ENCODE assay signal across 1 cellular context in the genomic region with DNA sequence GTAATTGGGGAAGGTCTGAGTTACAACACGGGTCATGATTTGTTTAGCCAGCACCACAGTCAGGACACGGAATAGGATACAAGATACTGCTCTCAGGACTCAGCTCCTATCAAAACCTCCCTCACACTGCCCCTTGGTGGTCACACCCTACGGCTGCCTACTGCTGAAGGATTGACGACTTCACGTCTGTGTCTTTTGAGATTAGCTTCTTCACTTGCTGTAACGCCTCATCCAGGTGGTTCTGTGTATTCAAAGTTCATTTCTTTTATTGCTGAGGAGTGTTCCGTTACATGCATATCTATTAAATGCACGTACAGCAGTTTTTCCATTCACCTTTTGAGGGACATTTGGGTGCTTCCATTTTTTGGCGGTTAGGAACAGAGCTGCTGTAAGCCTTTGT.
TF ChIP-seq lines count a peak whose summit lies in the region.

No MANE protein-coding gene starts in this region.

TF ChIP-seq in K562, 482 proteins besides CTCF, POLR2A, EP300 and RAD21 (continued from another document and continues in another):
- no peak for TF ChIP-seq ZNF408 (CRISPR knock-in tag; IDR thresholded peaks at IDR 0.05; ENCODE audit: low read depth)
- TF ChIP-seq TCF3 (CRISPR knock-in tag; IDR thresholded peaks at IDR 0.05) = peak; percentile 92
- TF ChIP-seq CEBPB (tag; IDR thresholded peaks at IDR 0.05) = no peak
- no peak for TF ChIP-seq SMARCC2 (IDR thresholded peaks at IDR 0.05; ENCODE audit: low read depth)
- peak; percentile 29; the same call in 1 of the 2 replicates for TF ChIP-seq JUND (IDR thresholded peaks at IDR 0.05; ENCODE audit: borderline replicate concordance, low read depth, low read length)
- TF ChIP-seq JUND (tag; IDR thresholded peaks at IDR 0.05; ENCODE audit: borderline replicate concordance, low read depth, low read length) = no peak; the same call in 2 of the 3 replicates
- TF ChIP-seq, protein P1, sequence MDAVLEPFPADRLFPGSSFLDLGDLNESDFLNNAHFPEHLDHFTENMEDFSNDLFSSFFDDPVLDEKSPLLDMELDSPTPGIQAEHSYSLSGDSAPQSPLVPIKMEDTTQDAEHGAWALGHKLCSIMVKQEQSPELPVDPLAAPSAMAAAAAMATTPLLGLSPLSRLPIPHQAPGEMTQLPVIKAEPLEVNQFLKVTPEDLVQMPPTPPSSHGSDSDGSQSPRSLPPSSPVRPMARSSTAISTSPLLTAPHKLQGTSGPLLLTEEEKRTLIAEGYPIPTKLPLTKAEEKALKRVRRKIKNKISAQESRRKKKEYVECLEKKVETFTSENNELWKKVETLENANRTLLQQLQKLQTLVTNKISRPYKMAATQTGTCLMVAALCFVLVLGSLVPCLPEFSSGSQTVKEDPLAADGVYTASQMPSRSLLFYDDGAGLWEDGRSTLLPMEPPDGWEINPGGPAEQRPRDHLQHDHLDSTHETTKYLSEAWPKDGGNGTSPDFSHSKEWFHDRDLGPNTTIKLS (IDR thresholded peaks at IDR 0.05; ENCODE audit: borderline replicate concordance, low read depth) = no peak
- TF ChIP-seq, protein P2, sequence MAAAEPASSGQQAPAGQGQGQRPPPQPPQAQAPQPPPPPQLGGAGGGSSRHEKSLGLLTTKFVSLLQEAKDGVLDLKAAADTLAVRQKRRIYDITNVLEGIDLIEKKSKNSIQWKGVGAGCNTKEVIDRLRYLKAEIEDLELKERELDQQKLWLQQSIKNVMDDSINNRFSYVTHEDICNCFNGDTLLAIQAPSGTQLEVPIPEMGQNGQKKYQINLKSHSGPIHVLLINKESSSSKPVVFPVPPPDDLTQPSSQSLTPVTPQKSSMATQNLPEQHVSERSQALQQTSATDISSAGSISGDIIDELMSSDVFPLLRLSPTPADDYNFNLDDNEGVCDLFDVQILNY (CRISPR knock-in tag; IDR thresholded peaks at IDR 0.05) = no peak
- no peak for TF ChIP-seq ZNF134 (CRISPR knock-in tag; conservative IDR thresholded peaks at IDR 0.05)
- no peak for TF ChIP-seq ZNF224 (CRISPR knock-in tag; IDR thresholded peaks at IDR 0.05)
- no peak for TF ChIP-seq ZNF57 (CRISPR knock-in tag; IDR thresholded peaks at IDR 0.05)
- no peak for TF ChIP-seq MGA (IDR thresholded peaks at IDR 0.05)
- no peak for TF ChIP-seq BMI1 (IDR thresholded peaks at IDR 0.05; ENCODE audit: low read length)
- TF ChIP-seq, protein P3, sequence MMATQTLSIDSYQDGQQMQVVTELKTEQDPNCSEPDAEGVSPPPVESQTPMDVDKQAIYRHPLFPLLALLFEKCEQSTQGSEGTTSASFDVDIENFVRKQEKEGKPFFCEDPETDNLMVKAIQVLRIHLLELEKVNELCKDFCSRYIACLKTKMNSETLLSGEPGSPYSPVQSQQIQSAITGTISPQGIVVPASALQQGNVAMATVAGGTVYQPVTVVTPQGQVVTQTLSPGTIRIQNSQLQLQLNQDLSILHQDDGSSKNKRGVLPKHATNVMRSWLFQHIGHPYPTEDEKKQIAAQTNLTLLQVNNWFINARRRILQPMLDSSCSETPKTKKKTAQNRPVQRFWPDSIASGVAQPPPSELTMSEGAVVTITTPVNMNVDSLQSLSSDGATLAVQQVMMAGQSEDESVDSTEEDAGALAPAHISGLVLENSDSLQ (IDR thresholded peaks at IDR 0.05) = peak; percentile 65; the same call in 1 of the 2 replicates
- TF ChIP-seq, protein P4, sequence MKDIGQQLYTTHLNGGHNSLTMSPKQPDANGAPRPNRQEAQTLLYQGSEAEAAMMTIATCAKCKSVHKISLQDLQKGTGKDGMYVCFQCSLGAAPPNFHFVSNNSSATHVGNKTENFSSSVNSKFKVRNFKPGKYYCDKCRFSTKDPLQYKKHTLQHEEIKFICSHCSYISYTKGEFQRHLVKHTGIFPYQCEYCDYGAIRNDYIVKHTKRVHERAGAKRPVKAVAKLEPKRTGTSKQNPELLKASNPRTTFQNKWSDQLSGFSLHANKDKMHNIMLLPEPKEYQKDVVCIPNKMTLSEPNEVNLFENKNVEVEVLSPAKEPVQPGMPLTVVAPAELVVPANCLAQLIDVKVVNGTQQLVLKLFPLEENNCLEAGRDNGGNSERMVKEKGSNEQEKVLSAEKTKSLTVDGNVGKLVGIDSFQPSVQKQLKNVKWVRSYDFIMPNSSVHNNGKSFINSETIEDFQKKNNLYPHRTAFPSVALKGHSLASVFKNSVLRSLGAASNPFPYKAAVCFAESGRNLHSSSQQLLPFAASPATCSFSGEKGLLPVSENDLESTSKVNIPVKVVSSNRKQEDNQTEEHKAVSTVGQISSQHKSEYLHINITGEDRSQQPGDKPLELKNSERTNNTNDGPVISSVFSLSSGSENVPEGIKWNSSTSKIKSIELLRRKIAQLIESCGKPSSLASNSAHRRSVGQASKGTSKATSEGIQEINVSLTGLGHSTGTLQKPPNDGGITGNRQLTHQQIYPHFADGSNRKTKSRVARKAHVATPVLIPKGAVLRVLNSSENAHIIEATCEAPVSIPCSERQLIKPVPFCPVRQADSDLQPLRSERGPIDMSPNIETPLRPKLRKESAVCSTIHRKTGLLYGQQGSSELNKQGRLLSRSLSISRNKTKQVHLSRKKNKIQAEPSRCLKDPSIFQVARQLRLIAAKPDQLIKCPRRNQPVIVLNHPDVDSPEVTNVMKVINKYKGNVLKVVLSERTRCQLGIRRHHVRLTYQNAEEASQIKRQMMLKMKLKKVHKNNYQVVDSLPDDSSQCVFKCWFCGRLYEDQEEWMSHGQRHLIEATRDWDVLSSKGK (CRISPR knock-in tag; IDR thresholded peaks at IDR 0.05) = no peak
- TF ChIP-seq, protein P5, sequence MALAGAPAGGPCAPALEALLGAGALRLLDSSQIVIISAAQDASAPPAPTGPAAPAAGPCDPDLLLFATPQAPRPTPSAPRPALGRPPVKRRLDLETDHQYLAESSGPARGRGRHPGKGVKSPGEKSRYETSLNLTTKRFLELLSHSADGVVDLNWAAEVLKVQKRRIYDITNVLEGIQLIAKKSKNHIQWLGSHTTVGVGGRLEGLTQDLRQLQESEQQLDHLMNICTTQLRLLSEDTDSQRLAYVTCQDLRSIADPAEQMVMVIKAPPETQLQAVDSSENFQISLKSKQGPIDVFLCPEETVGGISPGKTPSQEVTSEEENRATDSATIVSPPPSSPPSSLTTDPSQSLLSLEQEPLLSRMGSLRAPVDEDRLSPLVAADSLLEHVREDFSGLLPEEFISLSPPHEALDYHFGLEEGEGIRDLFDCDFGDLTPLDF (CRISPR knock-in tag; IDR thresholded peaks at IDR 0.05) = no peak
- TF ChIP-seq HEY1 (CRISPR knock-in tag; IDR thresholded peaks at IDR 0.05; ENCODE audit: borderline replicate concordance) = no peak
- TF ChIP-seq, protein P6, sequence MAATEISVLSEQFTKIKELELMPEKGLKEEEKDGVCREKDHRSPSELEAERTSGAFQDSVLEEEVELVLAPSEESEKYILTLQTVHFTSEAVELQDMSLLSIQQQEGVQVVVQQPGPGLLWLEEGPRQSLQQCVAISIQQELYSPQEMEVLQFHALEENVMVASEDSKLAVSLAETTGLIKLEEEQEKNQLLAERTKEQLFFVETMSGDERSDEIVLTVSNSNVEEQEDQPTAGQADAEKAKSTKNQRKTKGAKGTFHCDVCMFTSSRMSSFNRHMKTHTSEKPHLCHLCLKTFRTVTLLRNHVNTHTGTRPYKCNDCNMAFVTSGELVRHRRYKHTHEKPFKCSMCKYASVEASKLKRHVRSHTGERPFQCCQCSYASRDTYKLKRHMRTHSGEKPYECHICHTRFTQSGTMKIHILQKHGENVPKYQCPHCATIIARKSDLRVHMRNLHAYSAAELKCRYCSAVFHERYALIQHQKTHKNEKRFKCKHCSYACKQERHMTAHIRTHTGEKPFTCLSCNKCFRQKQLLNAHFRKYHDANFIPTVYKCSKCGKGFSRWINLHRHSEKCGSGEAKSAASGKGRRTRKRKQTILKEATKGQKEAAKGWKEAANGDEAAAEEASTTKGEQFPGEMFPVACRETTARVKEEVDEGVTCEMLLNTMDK (IDR thresholded peaks at IDR 0.05; ENCODE audit: borderline replicate concordance, insufficient read depth, low read depth, low read length, poor library complexity, severe bottlenecking) = peak; percentile 46
- no peak for TF ChIP-seq BCL6 (CRISPR knock-in tag; IDR thresholded peaks at IDR 0.05)
- no peak for TF ChIP-seq ZBTB8A (IDR thresholded peaks at IDR 0.05; ENCODE audit: partially characterized antibody)
- no peak for TF ChIP-seq CCAR2 (IDR thresholded peaks at IDR 0.05; ENCODE audit: low read depth, low read length)
- no peak for TF ChIP-seq SAFB (IDR thresholded peaks at IDR 0.05; ENCODE audit: borderline replicate concordance, low read depth, low read length)
- TF ChIP-seq ID3 (CRISPR knock-in tag; IDR thresholded peaks at IDR 0.05) = no peak
- TF ChIP-seq ID3 (tag; IDR thresholded peaks at IDR 0.05) = no peak
- no peak; the same call in 1 of the 2 replicates for TF ChIP-seq NCOA1 (IDR thresholded peaks at IDR 0.05; ENCODE audit: low read depth)
- TF ChIP-seq ZNF431 (CRISPR knock-in tag; IDR thresholded peaks at IDR 0.05) = no peak
- TF ChIP-seq, protein P7, sequence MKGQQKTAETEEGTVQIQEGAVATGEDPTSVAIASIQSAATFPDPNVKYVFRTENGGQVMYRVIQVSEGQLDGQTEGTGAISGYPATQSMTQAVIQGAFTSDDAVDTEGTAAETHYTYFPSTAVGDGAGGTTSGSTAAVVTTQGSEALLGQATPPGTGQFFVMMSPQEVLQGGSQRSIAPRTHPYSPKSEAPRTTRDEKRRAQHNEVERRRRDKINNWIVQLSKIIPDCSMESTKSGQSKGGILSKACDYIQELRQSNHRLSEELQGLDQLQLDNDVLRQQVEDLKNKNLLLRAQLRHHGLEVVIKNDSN (CRISPR knock-in tag; IDR thresholded peaks at IDR 0.05) = no peak
- no peak for TF ChIP-seq ZNF41 (CRISPR knock-in tag; conservative IDR thresholded peaks at IDR 0.05)
- TF ChIP-seq SUPT5H (IDR thresholded peaks at IDR 0.05) = no peak
- TF ChIP-seq, protein P8, sequence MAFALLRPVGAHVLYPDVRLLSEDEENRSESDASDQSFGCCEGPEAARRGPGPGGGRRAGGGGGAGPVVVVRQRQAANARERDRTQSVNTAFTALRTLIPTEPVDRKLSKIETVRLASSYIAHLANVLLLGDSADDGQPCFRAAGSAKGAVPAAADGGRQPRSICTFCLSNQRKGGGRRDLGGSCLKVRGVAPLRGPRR (CRISPR knock-in tag; IDR thresholded peaks at IDR 0.05) = no peak
- TF ChIP-seq TSC22D4 (tag; IDR thresholded peaks at IDR 0.05) = no peak
